Comparison of ENCODE assay signal across 8 cellular contexts in genomic region chr1:107139833-107140702, GRCh38. TPM values are rescaled to one million over a fixed set of nuclear protein-coding genes. Genes with fewer than 3 reads are reported as not detected.
DNase-seq lines count a peak whose midpoint lies in the region; FAIRE-seq and TF ChIP-seq lines count a peak whose summit lies in the region.

No MANE protein-coding gene starts in this region.

- H2BK20ac ChIP-seq in H1 (ENCODE audit: low read length): no peak overlapping the region

- POLR2A ChIA-PET in HEK293 (lab: Yijun Ruan, JAX): interaction anchor here (0.7 to 1.0 kb wide), 2 partner anchors 83 to 84 kb away, joined by 3 read pairs; partner anchors contain the start of gene PRMT6
- POLR2A ChIA-PET in H1 (lab: Charles Lee; ENCODE audit: partially characterized antibody): interaction anchor here (1.0 to 2.2 kb wide), 2 partner anchors 9 to 82 kb away, joined by 4 to 11 read pairs; no protein-coding TSS in a partner anchor

- H4K20me1 ChIP-seq in H1 (replicated peaks in 1 of 2; ENCODE audit: control insufficient read depth in 1 of 2, insufficient read depth in 2 of 2, low read length in 2 of 2): no peaks in the 10 kb centered on the region

- H3K23me2 ChIP-seq in H1 (ENCODE audit: low read depth, low read length): peaks cover 17% of the 10 kb centered on the region

- H3K36me3 Mint-ChIP-seq in T-helper 1 cell treated with Interleukin-12 subunit alpha and Interleukin-12 subunit beta and Interleukin-4 antibody, amounts not matched to agents 30 μg/mL and 1 μg/mL, for 36 hours (ENCODE audit: low read depth): no peaks in the 10 kb centered on the region

- H3K27ac Mint-ChIP-seq in T-helper 1 cell treated with Interleukin-12 subunit alpha and Interleukin-12 subunit beta and Interleukin-4 antibody, amounts not matched to agents 30 μg/mL and 1 μg/mL, for 36 hours: no peak overlapping the region

- H3K36me3 ChIP-seq in HEK293 (ENCODE audit: control insufficient read depth in 2 of 2, insufficient read depth in 1 of 2, low read length in 2 of 2) (no peaks in the 10 kb centered on the region), H1 (ENCODE audit: control insufficient read depth in 2 of 4, insufficient read depth in 4 of 4, low read length in 3 of 4) (no peaks in the 10 kb centered on the region), mesenchymal stem cell (ENCODE audit: control insufficient read depth in 1 of 2, insufficient read depth in 2 of 2, low read depth in 1 of 2, low read length in 2 of 2) (no peaks in the 10 kb centered on the region), tibial nerve (no peaks in the 10 kb centered on the region)

- no peaks in the 10 kb centered on the region for H3K79me2 ChIP-seq in H1 (ENCODE audit: control insufficient read depth in 1 of 2, insufficient read depth in 2 of 2, low read length in 2 of 2)

- H3K4me2 ChIP-seq in H1 (ENCODE audit: insufficient read depth in 1 of 2, low read depth in 2 of 2, low read length in 2 of 2) (peak overlapping the region; percentile 97 to 98), mesenchymal stem cell (ENCODE audit: low read length, poor library complexity, severe bottlenecking) (peak overlapping the region; percentile 86)

- H2BK5ac ChIP-seq in H1 (ENCODE audit: low read depth, low read length) (peak overlapping the region; percentile 55; the same call in 1 of the 2 replicates), mesenchymal stem cell (ENCODE audit: low read depth, low read length, poor library complexity, severe bottlenecking) (no peak overlapping the region)

- in situ Hi-C loops in G401 (cut with HindIII; ENCODE audit: low sequenced_read_pairs): no loop called here

- H3K79me1 ChIP-seq in H1 (ENCODE audit: low read depth, low read length) (no peaks in the 10 kb centered on the region), mesenchymal stem cell (replicated peaks; ENCODE audit: low read length, poor library complexity, severe bottlenecking) (no peaks in the 10 kb centered on the region)

- no peaks in the 10 kb centered on the region for H3K9me3 Mint-ChIP-seq in T-helper 1 cell treated with Interleukin-12 subunit alpha and Interleukin-12 subunit beta and Interleukin-4 antibody, amounts not matched to agents 30 μg/mL and 1 μg/mL, for 36 hours

- no peak overlapping the region for H3K9ac ChIP-seq in H1 (replicated peaks in 1 of 4; ENCODE audit: extremely low read depth in 1 of 4, low read depth in 3 of 4, low read length in 3 of 4)
- peak overlapping the region; percentile 90 for H3K9ac ChIP-seq in mesenchymal stem cell (ENCODE audit: low read length)

- H2BK12ac ChIP-seq in H1 (ENCODE audit: low read depth, low read length) (peak overlapping the region; percentile 7; the same call in 1 of the 2 replicates), mesenchymal stem cell (ENCODE audit: low read length in 2 of 2) (no peak overlapping the region)

- H2AFZ ChIP-seq in H1 (ENCODE audit: low read length): peak overlapping the region; percentile 92
- no peak overlapping the region for H2AFZ ChIP-seq in mesenchymal stem cell (ENCODE audit: low read depth, low read length)

- H3K27ac ChIP-seq in HEK293 (ENCODE audit: extremely low read depth, low read depth, low read length) (no peak overlapping the region), H1 (ENCODE audit: low read depth, low read length) (no peak overlapping the region), mesenchymal stem cell (ENCODE audit: low read length, poor library complexity, severe bottlenecking) (peak overlapping the region; percentile 63), tibial nerve (peak overlapping the region in 2 of 4 donors; percentile 67 to 81)

- H4K91ac ChIP-seq in H1 (replicated peaks; ENCODE audit: insufficient read length, low read length) (no peak overlapping the region), mesenchymal stem cell (ENCODE audit: low read length) (no peak overlapping the region)

- H2AK5ac ChIP-seq in H1 (ENCODE audit: low read depth, low read length): no peak overlapping the region
- no peak overlapping the region for H2AK5ac ChIP-seq in mesenchymal stem cell (ENCODE audit: low read length, severe bottlenecking)

- H3K9me3 ChIP-seq in HEK293 (ENCODE audit: control insufficient read depth, insufficient read depth, low read depth, low read length) (no peaks in the 10 kb centered on the region), H1 (ENCODE audit: insufficient read depth in 2 of 2, low read depth in 1 of 2, low read length in 1 of 2) (no peaks in the 10 kb centered on the region), mesenchymal stem cell (ENCODE audit: control insufficient read depth, low read length) (no peaks in the 10 kb centered on the region), tibial nerve (no peaks in the 10 kb centered on the region)

- H3K4me1 Mint-ChIP-seq in T-helper 1 cell treated with Interleukin-12 subunit alpha and Interleukin-12 subunit beta and Interleukin-4 antibody, amounts not matched to agents 30 μg/mL and 1 μg/mL, for 36 hours (ENCODE audit: low read depth): peaks cover 14% of the 10 kb centered on the region

- H3K4ac ChIP-seq in H1 (replicated peaks; ENCODE audit: insufficient read length, low read depth, low read length) (no peak overlapping the region), mesenchymal stem cell (ENCODE audit: low read depth in 1 of 2, low read length in 2 of 2) (no peak overlapping the region)

- H2BK15ac ChIP-seq in H1 (ENCODE audit: low read length) (no peak overlapping the region), mesenchymal stem cell (ENCODE audit: low read depth, poor library complexity, severe bottlenecking) (no peak overlapping the region)

- CTCF ChIA-PET in HEK293 (lab: Yijun Ruan, JAX): interaction anchor here (0.7 to 1.0 kb wide), 3 partner anchors 16 to 199 kb away, joined by 3 to 4 read pairs (median 4); no protein-coding TSS in a partner anchor
- CTCF ChIA-PET in H1 (lab: Charles Lee; ENCODE audit: partially characterized antibody): interaction anchor here (0.7 to 1.3 kb wide), 3 partner anchors 14 to 1069 kb away, joined by 3 read pairs; no protein-coding TSS in a partner anchor

- H3K4me3 ChIP-seq in HEK293 (ENCODE audit: low read depth, low read length) (peak overlapping the region; percentile 56), H1 (ENCODE audit: extremely low read depth in 1 of 4, insufficient read depth in 2 of 4, low read depth in 3 of 4, low read length in 4 of 4) (peak overlapping the region; percentile 77 to 85 (median 82)), mesenchymal stem cell (ENCODE audit: insufficient read depth in 1 of 2, low read depth in 1 of 2, low read length in 2 of 2) (peak overlapping the region; percentile 74 to 96), tibial nerve (peak overlapping the region; percentile 38 to 65 (median 44))

- H3K4me1 ChIP-seq in HEK293 (ENCODE audit: control insufficient read depth, insufficient read depth, low read length) (peaks cover 3% of the 10 kb centered on the region; the same call in 1 of the 2 replicates), H1 (replicated peaks in 1 of 4; ENCODE audit: control insufficient read depth in 3 of 4, insufficient read depth in 4 of 4, low read length in 3 of 4) (peaks cover 0 to 4% (median 0%) of the 10 kb centered on the region in 4 experiments; a peak in 2 of 7 replicates), mesenchymal stem cell (ENCODE audit: control insufficient read depth, insufficient read depth, low read depth, low read length) (peaks cover 8% of the 10 kb centered on the region), tibial nerve (peaks cover 0 to 28% (median 0%) of the 10 kb centered on the region in 4 donors)

- TF ChIP-seq POLR2A in H1 (IDR thresholded peaks at IDR 0.05; ENCODE audit: control extremely low read depth in 1 of 2, low read depth in 2 of 2, low read length in 2 of 2) (no peak), tibial nerve (IDR thresholded peaks at IDR 0.05) (no peak)

- H4K8ac ChIP-seq in H1 (ENCODE audit: extremely low read depth, insufficient read depth, low read length): no peak overlapping the region
- H4K8ac ChIP-seq in mesenchymal stem cell (ENCODE audit: low read length): no peak overlapping the region

- no peaks in the 10 kb centered on the region; a peak in 3 of 7 replicates for H3K27me3 ChIP-seq in H1 (replicated peaks in 1 of 4; ENCODE audit: control insufficient read depth in 3 of 4, extremely low read depth in 1 of 4, insufficient read depth in 3 of 4, low read length in 3 of 4)
- H3K27me3 ChIP-seq in mesenchymal stem cell (ENCODE audit: control insufficient read depth in 1 of 2, insufficient read depth in 1 of 2, low read length in 2 of 2): no peaks in the 10 kb centered on the region
- peaks cover 0 to 3% of the 10 kb centered on the region in 2 donors for H3K27me3 ChIP-seq in tibial nerve

- H3K56ac ChIP-seq in H1 (replicated peaks; ENCODE audit: insufficient read length, low read depth, low read length): no peak overlapping the region

- peaks cover 63% of the 10 kb centered on the region for H3K27me3 Mint-ChIP-seq in T-helper 1 cell treated with Interleukin-12 subunit alpha and Interleukin-12 subunit beta and Interleukin-4 antibody, amounts not matched to agents 30 μg/mL and 1 μg/mL, for 36 hours (ENCODE audit: low read depth)

- peak; percentile 13 for FAIRE-seq in H1 (lab: Jason Lieb, UNC)

- H3K14ac ChIP-seq in H1 (ENCODE audit: insufficient read length) (no peak overlapping the region), mesenchymal stem cell (ENCODE audit: low read length in 2 of 2) (no peak overlapping the region)

- TF ChIP-seq CTCF in HEK293 (tag by site-specific recombination; IDR thresholded peaks at IDR 0.05) (no peak), H1 (IDR thresholded peaks at IDR 0.05; ENCODE audit: control extremely low read depth in 1 of 3, insufficient read depth in 1 of 3, low read depth in 1 of 3, low read length in 3 of 3) (no peak), tibial nerve (IDR thresholded peaks at IDR 0.05) (no peak)

- H3K23ac ChIP-seq in H1 (ENCODE audit: insufficient read length): no peak overlapping the region
- no peak overlapping the region for H3K23ac ChIP-seq in mesenchymal stem cell (ENCODE audit: low read length in 2 of 2)

- no peak overlapping the region for H2BK120ac ChIP-seq in H1 (replicated peaks; ENCODE audit: low read depth, low read length)
- no peak overlapping the region for H2BK120ac ChIP-seq in mesenchymal stem cell (ENCODE audit: low read depth, low read length)

- DNase-seq in G401 (ENCODE audit: low spot score) (peak; percentile 43), H1 (ENCODE audit: low read depth in 1 of 2, low spot score in 2 of 2) (peak; percentile 75 to 78), mesenchymal stem cell (peak; percentile 21), tibial nerve (ENCODE audit: low spot score in 2 of 2) (no peak), NCI-H187 (lab: John Stamatoyannopoulos, UW) (no peak), NCI-H2081 treated with DMSO at 0.1 percent for 48 hours (lab: John Stamatoyannopoulos, UW) (no peak)

- peak overlapping the region; percentile 67 for H3K4me3 Mint-ChIP-seq in T-helper 1 cell treated with Interleukin-12 subunit alpha and Interleukin-12 subunit beta and Interleukin-4 antibody, amounts not matched to agents 30 μg/mL and 1 μg/mL, for 36 hours

- no peak; a peak in 2 of 4 replicates for TF ChIP-seq RAD21 in H1 (IDR thresholded peaks at IDR 0.05 in 1 of 2, conservative IDR thresholded peaks at IDR 0.05 in 1 of 2; ENCODE audit: low read depth in 2 of 2, low read length in 2 of 2)

- 1% methylated on average over 50 of the region's 53 CpGs; no CpG with 5 or more reads in 1 of the 2 experiments for WGBS in H1 (ENCODE audit: extremely low coverage in 1 of 2, insufficient coverage in 1 of 2, insufficient read length in 1 of 2, insufficient replicate concordance in 2 of 2, low coverage in 1 of 2, low lambda C conversion rate in 2 of 2, missing lambda C conversion rate in 1 of 2), 2 experiments
- WGBS in mesenchymal stem cell: 1% methylated on average over 50 of the region's 53 CpGs
- WGBS in tibial nerve, 2 donors: 0 to 1% methylated on average over 46 to 53 of the region's 53 CpGs

- no peak overlapping the region for H4K5ac ChIP-seq in H1 (ENCODE audit: insufficient read length, low read depth, low read length)

- TF ChIP-seq EP300 in H1 (IDR thresholded peaks at IDR 0.05; ENCODE audit: borderline replicate concordance in 1 of 2, low read depth in 2 of 2, low read length in 2 of 2) (no peak), tibial nerve (IDR thresholded peaks at IDR 0.05) (no peak)

- H3K18ac ChIP-seq in H1 (ENCODE audit: extremely low read depth, low read length): 0 out of 2 replicates have a peak overlapping the region, but pooled peaks have one; percentile 5
- no peak overlapping the region for H3K18ac ChIP-seq in mesenchymal stem cell (ENCODE audit: low read depth in 1 of 2, low read length in 2 of 2)

RNA-seq across cellular contexts. Expression of gene NTNG1, which starts 0.8 kb away (rescaled TPM):
- total RNA-seq in G401 (2014; rRNA removed; shearing (Covaris generic)): 16.3 and 30.4 TPM in 2 replicates
- total RNA-seq in H1 (2021; fragmentation: NEBNext Ultra II Directional; extraction: Animal tissue kit (Norgen Biotek cat#: 25700)): 3.4 and 4.1 TPM in 2 replicates
- 0.83 and 1.2 TPM in 2 replicates for polyA plus RNA-seq in H1 (2011; rRNA removed)
- 1.2 TPM for polyA plus RNA-seq in H1 (2011; cell fraction: cytosol; rRNA removed)
- 1.4 TPM for polyA plus RNA-seq in H1 (2011; cell fraction: nucleus; rRNA removed)
- polyA plus RNA-seq in H1 (2012, experiment 1 of 2): 0.62 to 1.7 TPM (median 0.97 TPM) in 4 replicates
- polyA plus RNA-seq in H1 (2012, experiment 2 of 2): 0.20 TPM
- polyA plus RNA-seq in H1 (2013, experiment 1 of 2): 2.6 TPM
- polyA plus RNA-seq in H1 (2013, experiment 2 of 2): 2.9 TPM
- polyA minus RNA-seq in H1 (2011; rRNA and poly(A)+ RNA removed): 3.4 and 3.7 TPM in 2 replicates
- 0.73 TPM for polyA minus RNA-seq in H1 (2011; cell fraction: cytosol; rRNA and poly(A)+ RNA removed)
- 13.4 TPM for polyA minus RNA-seq in H1 (2011; cell fraction: nucleus; rRNA and poly(A)+ RNA removed)
- not detected for polyA plus RNA-seq in mesenchymal stem cell (2013, experiment 1 of 2)
- polyA plus RNA-seq in mesenchymal stem cell (2013, experiment 2 of 2): not detected
- 1 to 10 TPM; 1.4 to 6.6 (median 3.9) TPM for total RNA-seq in tibial nerve

Comparison
In these comparisons a context has a peak if more than half of its experiments do, and no peak if none do; other contexts are left out.
1. DNase-seq: peak in G401 (single experiment), H1 (2 of 2) and mesenchymal stem cell (single experiment); none in tibial nerve (0 of 2), NCI-H187 (0 of 2) and NCI-H2081 treated with DMSO at 0.1 percent for 48 hours (single experiment).
2. Peak in every context shown above with its lines, with median percentiles within 50 percentile points of each other: H3K4me3 ChIP-seq.